In genomic region chr2:227865281-227865680, GRCh38 we compare ENCODE assay signal across 25 cellular contexts. TPM values are rescaled to one million over a fixed set of nuclear protein-coding genes. Genes with fewer than 3 reads are reported as not detected.
"Had no signal": no experiment of that assay in that cellular context is flagged by ENCODE, and none has a peak within 500 bp of the region (broad histone marks: within the 10 kb centered on the region; RNA-seq: fewer than 3 reads in every experiment).

No MANE protein-coding gene starts in this region.

- H3K4me3 ChIP-seq: ascending aorta, body of pancreas, K562 had no signal

- ATAC-seq: activated CD4-positive, alpha-beta T cell treated with anti-CD3 and anti-CD28 coated beads for 36 hours; activated CD8-positive, alpha-beta T cell treated with anti-CD3 and anti-CD28 coated beads, Interleukin-2, amount 10 ng/mL, durations not matched to agents 7 days and 5 days; body of pancreas; K562; PC-3 had no signal

- FAIRE-seq: bronchial epithelial cell, K562, RCC 7860 had no signal

- H3K4me1 Mint-ChIP-seq: activated naive CD4-positive, alpha-beta T cell treated with anti-CD3 and anti-CD28 coated beads, Interleukin-2, amount 50 U/mL, for 24 hours had no signal

- H3K4me1 ChIP-seq: body of pancreas had no signal

- H3K27me3 ChIP-seq: ascending aorta, body of pancreas had no signal

- DNase-seq: activated CD4-positive, alpha-beta T cell treated with anti-CD3 and anti-CD28 coated beads for 36 hours; activated CD8-positive, alpha-beta memory T cell treated with anti-CD3 and anti-CD28 coated beads, Interleukin-2, amount 50 U/mL, for 48 hours; activated CD8-positive, alpha-beta T cell treated with anti-CD3 and anti-CD28 coated beads, Interleukin-2, amount 10 ng/mL, durations not matched to agents 7 days and 5 days; activated T-cell treated with anti-CD3 and anti-CD28 coated beads, Interleukin-2, amount 50 U/mL, for 1 hour; amniotic stem cell; body of pancreas; central memory CD4-positive, alpha-beta T cell; Kasumi-1; NCI-H1092 treated with DMSO at 0.1 percent for 48 hours; NCI-H1417 treated with DMSO at 0.1 percent for 48 hours; NCI-H1694; NCI-H2029; NCI-H2107; NCI-H510A treated with DMSO at 0.1 percent for 48 hours; NCI-H69; PC-3; SIG-M5; T-helper 2 cell; WERI-Rb-1 had no signal

- H3K27ac Mint-ChIP-seq: activated CD4-positive, alpha-beta T cell treated with anti-CD3 and anti-CD28 coated beads for 36 hours; activated CD8-positive, alpha-beta T cell treated with anti-CD3 and anti-CD28 coated beads, Interleukin-2, amount 10 ng/mL, durations not matched to agents 7 days and 5 days; activated naive CD4-positive, alpha-beta T cell treated with anti-CD3 and anti-CD28 coated beads, Interleukin-2, amount 50 U/mL, for 24 hours had no signal

- H3K36me3 Mint-ChIP-seq: activated naive CD4-positive, alpha-beta T cell treated with anti-CD3 and anti-CD28 coated beads, Interleukin-2, amount 50 U/mL, for 24 hours had no signal

- H3K27ac ChIP-seq: body of pancreas, WERI-Rb-1 had no signal

- H3K9me3 ChIP-seq: ascending aorta, body of pancreas had no signal

- H3K4me3 Mint-ChIP-seq: activated CD4-positive, alpha-beta T cell treated with anti-CD3 and anti-CD28 coated beads for 36 hours; activated CD8-positive, alpha-beta T cell treated with anti-CD3 and anti-CD28 coated beads, Interleukin-2, amount 10 ng/mL, durations not matched to agents 7 days and 5 days; activated naive CD4-positive, alpha-beta T cell treated with anti-CD3 and anti-CD28 coated beads, Interleukin-2, amount 50 U/mL, for 24 hours had no signal

- H3K9me3 Mint-ChIP-seq: activated naive CD4-positive, alpha-beta T cell treated with anti-CD3 and anti-CD28 coated beads, Interleukin-2, amount 50 U/mL, for 24 hours had no signal

- H3K36me3 ChIP-seq: ascending aorta, WERI-Rb-1 had no signal

RNA-seq across cellular contexts. Expression of gene DAW1, which starts 6.2 kb away (rescaled TPM):
- total RNA-seq: activated CD4-positive, alpha-beta T cell treated with anti-CD3 and anti-CD28 coated beads for 36 hours; activated CD8-positive, alpha-beta T cell treated with anti-CD3 and anti-CD28 coated beads, Interleukin-2, amount 10 ng/mL, durations not matched to agents 7 days and 5 days; ascending aorta; body of pancreas; K562 had no signal
- polyA plus RNA-seq: K562 had no signal

RNA-seq across cellular contexts. Expression of gene CCL20, which starts 51.6 kb away (rescaled TPM):
- total RNA-seq: activated CD8-positive, alpha-beta T cell treated with anti-CD3 and anti-CD28 coated beads, Interleukin-2, amount 10 ng/mL, durations not matched to agents 7 days and 5 days; ascending aorta; M059J had no signal
- polyA plus RNA-seq: K562 had no signal
